ENCODE assay signal across 15 cellular contexts in genomic region chr5:149019562-149020140, GRCh38. TPM values are rescaled to one million over a fixed set of nuclear protein-coding genes. Genes with fewer than 3 reads are reported as not detected.
A peak's percentile ranks its signal among the peaks of the same experiment; 100 is the strongest.
DNase-seq lines count a peak whose midpoint lies in the region; ATAC-seq and TF ChIP-seq lines count a peak whose summit lies in the region.
"Had no signal": no experiment of that assay in that cellular context is flagged by ENCODE, and none has a peak within 500 bp of the region (broad histone marks: within the 10 kb centered on the region; RNA-seq: fewer than 3 reads in every experiment).

No MANE protein-coding gene starts in this region.

- CTCF ChIA-PET in activated naive CD4-positive, alpha-beta T cell treated with anti-CD3 and anti-CD28 coated beads for 36 hours (lab: Charles Lee): interaction anchor here (1.3 to 1.6 kb wide), 3 partner anchors 18 to 289 kb away, joined by 3 to 5 read pairs (median 4); no protein-coding TSS in a partner anchor

- H3K4me3 Mint-ChIP-seq in activated naive CD4-positive, alpha-beta T cell treated with anti-CD3 and anti-CD28 coated beads for 36 hours: no peak overlapping the region

- intact Hi-C loops in activated naive CD4-positive, alpha-beta T cell treated with anti-CD3 and anti-CD28 coated beads for 36 hours (cut with micrococcal nuclease): loop anchor here (1.0 to 5.0 kb wide), 2 partner anchors 16 to 212 kb away; no protein-coding TSS in a partner anchor
- intact Hi-C loops in sciatic nerve (cut with DNase I): no loop called here

- TF ChIP-seq CTCF in VCaP (conservative IDR thresholded peaks at IDR 0.05): no peak

- DNase-seq in activated naive CD4-positive, alpha-beta T cell treated with anti-CD3 and anti-CD28 coated beads for 36 hours: no peak
- DNase-seq in activated naive CD4-positive, alpha-beta T cell treated with Interleukin-2 at 50 U/mL for 16 hours: no peak
- DNase-seq in kidney tubule cell (ENCODE audit: low spot score) (peak; percentile 35), sciatic nerve (ENCODE audit: low spot score) (no peak)
- DNase-seq in activated CD4-positive, alpha-beta T cell treated with anti-CD3 and anti-CD28 coated beads for 48 hours: no peak
- DNase-seq: Caco-2, NCI-H146, NCI-H2081 treated with DMSO at 0.1 percent for 48 hours, NCI-H345, PC-3 had no signal

- peaks cover 9% of the 10 kb centered on the region for H3K27me3 Mint-ChIP-seq in activated naive CD4-positive, alpha-beta T cell treated with anti-CD3 and anti-CD28 coated beads for 36 hours (ENCODE audit: low read depth)

- no peaks in the 10 kb centered on the region for H3K36me3 Mint-ChIP-seq in activated naive CD4-positive, alpha-beta T cell treated with anti-CD3 and anti-CD28 coated beads for 36 hours (ENCODE audit: low read depth)

- no peaks in the 10 kb centered on the region for H3K9me3 Mint-ChIP-seq in activated naive CD4-positive, alpha-beta T cell treated with anti-CD3 and anti-CD28 coated beads for 36 hours

- peak overlapping the region; percentile 19 for H3K27ac Mint-ChIP-seq in activated naive CD4-positive, alpha-beta T cell treated with anti-CD3 and anti-CD28 coated beads for 36 hours

- H3K4me1 Mint-ChIP-seq in activated naive CD4-positive, alpha-beta T cell treated with anti-CD3 and anti-CD28 coated beads for 36 hours (ENCODE audit: low read depth): peaks cover 15% of the 10 kb centered on the region

- ATAC-seq in sciatic nerve: peak; percentile 41
- no peak for ATAC-seq in HG02981 (IDR thresholded peaks at IDR 0.05; ENCODE audit: unreplicated experiment)
- no peak for ATAC-seq in HG03196 (IDR thresholded peaks at IDR 0.05; ENCODE audit: unreplicated experiment)
- ATAC-seq: HCT116, PC-3, Right ventricle myocardium inferior had no signal

- H3K27ac ChIP-seq in VCaP: peak overlapping the region; percentile 74

RNA-seq across cellular contexts. Expression of gene SH3TC2, which starts 43.2 kb away (rescaled TPM):
- not detected for total RNA-seq in activated naive CD4-positive, alpha-beta T cell treated with anti-CD3 and anti-CD28 coated beads for 36 hours
- total RNA-seq in sciatic nerve: 59.1 TPM

Comparison
In these comparisons a context has a peak if more than half of its experiments do, and no peak if none do; other contexts are left out.
1. RNA of gene SH3TC2, which starts 43.2 kb away (total RNA-seq): 59.1 TPM in sciatic nerve (single experiment); not detected in activated naive CD4-positive, alpha-beta T cell treated with anti-CD3 and anti-CD28 coated beads for 36 hours; every median in the first group is over 10 times any median in the second.